In the genomic region with DNA sequence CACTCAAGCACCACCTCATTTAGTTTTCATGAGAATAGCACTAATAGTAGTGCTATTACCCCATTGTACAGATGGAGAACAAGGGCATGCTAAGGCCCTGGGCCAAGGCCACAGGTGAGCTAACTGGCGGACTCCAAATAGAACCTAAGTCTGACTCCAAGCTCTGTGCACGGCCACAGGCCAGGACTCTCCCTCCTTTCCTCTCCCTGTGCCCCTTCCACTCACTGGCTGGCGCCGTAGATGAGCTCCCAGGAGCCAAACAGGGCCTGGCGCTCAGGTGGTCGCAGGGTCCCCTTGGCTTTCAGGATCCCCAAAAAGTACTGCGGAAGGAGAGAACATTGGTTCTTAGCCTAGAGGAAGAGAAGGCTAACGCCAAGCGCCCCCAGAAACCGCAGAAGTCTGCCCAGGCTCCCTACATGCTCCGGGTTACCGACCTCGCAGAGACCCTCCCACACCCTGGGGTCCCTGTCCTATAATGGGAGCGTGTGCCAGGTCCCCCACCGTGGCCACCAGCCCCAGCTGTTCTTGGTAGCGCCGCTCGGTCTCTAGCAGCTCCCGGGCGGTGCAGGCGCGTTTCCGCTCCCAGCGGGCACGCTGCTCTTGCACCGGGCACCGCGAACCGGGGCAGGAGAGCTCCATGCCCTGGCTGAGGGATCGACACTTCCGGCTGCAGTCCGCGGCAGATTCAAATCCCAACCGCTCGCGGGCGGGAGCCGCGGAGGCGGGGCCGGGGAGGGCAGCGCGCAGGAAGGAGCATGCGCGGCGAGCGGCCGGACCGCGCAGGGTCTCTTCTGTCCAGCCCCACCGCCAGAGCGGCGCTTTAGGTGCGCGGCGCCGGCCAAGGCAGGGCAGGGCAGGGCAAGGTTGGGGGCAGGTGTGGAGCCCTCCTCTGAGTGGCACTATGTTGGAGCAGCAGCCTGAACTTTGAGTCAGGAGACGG, we compare ENCODE assay signal across 1 cellular context.
TF ChIP-seq lines count a peak whose summit lies in the region.

ARHGEF39 (minus strand) TSS at position 665 of the 940 bp plus-strand sequence; CDS start at position 639, 26 bp downstream.

TF ChIP-seq in SK-N-SH, 30 proteins besides CTCF, POLR2A, EP300 and RAD21 (continued from another document):
- TF ChIP-seq USF2 (IDR thresholded peaks at IDR 0.05; ENCODE audit: borderline replicate concordance, low read depth, low read length) = no peak
- TF ChIP-seq SIN3A (IDR thresholded peaks at IDR 0.05; ENCODE audit: borderline replicate concordance, low read depth, low read length) = peak; percentile 78; the same call in 1 of the 2 replicates
- TF ChIP-seq POLR2AphosphoS5 (IDR thresholded peaks at IDR 0.05; ENCODE audit: low read depth, low read length) = peak; percentile 73
- TF ChIP-seq TCF12 (IDR thresholded peaks at IDR 0.05) = no peak
- TF ChIP-seq GABPA (IDR thresholded peaks at IDR 0.05; ENCODE audit: low read depth) = peak; percentile 73
- TF ChIP-seq ELF1 (IDR thresholded peaks at IDR 0.05) = peak; percentile 81
- TF ChIP-seq RCOR1 (IDR thresholded peaks at IDR 0.05; ENCODE audit: low read length) = no peak
- TF ChIP-seq, protein P1, sequence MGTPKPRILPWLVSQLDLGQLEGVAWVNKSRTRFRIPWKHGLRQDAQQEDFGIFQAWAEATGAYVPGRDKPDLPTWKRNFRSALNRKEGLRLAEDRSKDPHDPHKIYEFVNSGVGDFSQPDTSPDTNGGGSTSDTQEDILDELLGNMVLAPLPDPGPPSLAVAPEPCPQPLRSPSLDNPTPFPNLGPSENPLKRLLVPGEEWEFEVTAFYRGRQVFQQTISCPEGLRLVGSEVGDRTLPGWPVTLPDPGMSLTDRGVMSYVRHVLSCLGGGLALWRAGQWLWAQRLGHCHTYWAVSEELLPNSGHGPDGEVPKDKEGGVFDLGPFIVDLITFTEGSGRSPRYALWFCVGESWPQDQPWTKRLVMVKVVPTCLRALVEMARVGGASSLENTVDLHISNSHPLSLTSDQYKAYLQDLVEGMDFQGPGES (IDR thresholded peaks at IDR 0.05; ENCODE audit: low read depth, low read length) = no peak
- TF ChIP-seq MEF2A (IDR thresholded peaks at IDR 0.05; ENCODE audit: borderline replicate concordance, low read depth) = no peak
- TF ChIP-seq, protein P2, sequence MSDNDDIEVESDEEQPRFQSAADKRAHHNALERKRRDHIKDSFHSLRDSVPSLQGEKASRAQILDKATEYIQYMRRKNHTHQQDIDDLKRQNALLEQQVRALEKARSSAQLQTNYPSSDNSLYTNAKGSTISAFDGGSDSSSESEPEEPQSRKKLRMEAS (IDR thresholded peaks at IDR 0.05; ENCODE audit: low read depth) = peak; percentile 96
- TF ChIP-seq, protein P3, sequence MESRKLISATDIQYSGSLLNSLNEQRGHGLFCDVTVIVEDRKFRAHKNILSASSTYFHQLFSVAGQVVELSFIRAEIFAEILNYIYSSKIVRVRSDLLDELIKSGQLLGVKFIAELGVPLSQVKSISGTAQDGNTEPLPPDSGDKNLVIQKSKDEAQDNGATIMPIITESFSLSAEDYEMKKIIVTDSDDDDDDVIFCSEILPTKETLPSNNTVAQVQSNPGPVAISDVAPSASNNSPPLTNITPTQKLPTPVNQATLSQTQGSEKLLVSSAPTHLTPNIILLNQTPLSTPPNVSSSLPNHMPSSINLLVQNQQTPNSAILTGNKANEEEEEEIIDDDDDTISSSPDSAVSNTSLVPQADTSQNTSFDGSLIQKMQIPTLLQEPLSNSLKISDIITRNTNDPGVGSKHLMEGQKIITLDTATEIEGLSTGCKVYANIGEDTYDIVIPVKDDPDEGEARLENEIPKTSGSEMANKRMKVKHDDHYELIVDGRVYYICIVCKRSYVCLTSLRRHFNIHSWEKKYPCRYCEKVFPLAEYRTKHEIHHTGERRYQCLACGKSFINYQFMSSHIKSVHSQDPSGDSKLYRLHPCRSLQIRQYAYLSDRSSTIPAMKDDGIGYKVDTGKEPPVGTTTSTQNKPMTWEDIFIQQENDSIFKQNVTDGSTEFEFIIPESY (IDR thresholded peaks at IDR 0.05; ENCODE audit: borderline replicate concordance, low read depth) = no peak
- no peak for TF ChIP-seq USF1 (IDR thresholded peaks at IDR 0.05; ENCODE audit: borderline replicate concordance, low read depth)
- TF ChIP-seq TEAD4 (IDR thresholded peaks at IDR 0.05; ENCODE audit: borderline replicate concordance, insufficient read depth) = 0 out of 2 replicates have a peak, but pooled peaks have one; percentile 37
- peak; percentile 50; the same call in 1 of the 2 replicates for TF ChIP-seq TAF1 (IDR thresholded peaks at IDR 0.05; ENCODE audit: borderline replicate concordance, low read depth, low read length)
- TF ChIP-seq, protein P4, sequence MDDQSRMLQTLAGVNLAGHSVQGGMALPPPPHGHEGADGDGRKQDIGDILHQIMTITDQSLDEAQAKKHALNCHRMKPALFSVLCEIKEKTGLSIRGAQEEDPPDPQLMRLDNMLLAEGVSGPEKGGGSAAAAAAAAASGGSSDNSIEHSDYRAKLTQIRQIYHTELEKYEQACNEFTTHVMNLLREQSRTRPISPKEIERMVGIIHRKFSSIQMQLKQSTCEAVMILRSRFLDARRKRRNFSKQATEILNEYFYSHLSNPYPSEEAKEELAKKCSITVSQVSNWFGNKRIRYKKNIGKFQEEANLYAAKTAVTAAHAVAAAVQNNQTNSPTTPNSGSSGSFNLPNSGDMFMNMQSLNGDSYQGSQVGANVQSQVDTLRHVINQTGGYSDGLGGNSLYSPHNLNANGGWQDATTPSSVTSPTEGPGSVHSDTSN (IDR thresholded peaks at IDR 0.05) = no peak
- TF ChIP-seq EZH2phosphoT487 (IDR thresholded peaks at IDR 0.05; ENCODE audit: borderline replicate concordance, low read depth) = no peak
- peak; percentile 38 for TF ChIP-seq NFIC (IDR thresholded peaks at IDR 0.05; ENCODE audit: borderline replicate concordance)
- TF ChIP-seq CHD2 (IDR thresholded peaks at IDR 0.05; ENCODE audit: low read length, partially characterized antibody) = peak; percentile 8
- TF ChIP-seq FOSL2 (IDR thresholded peaks at IDR 0.05; ENCODE audit: borderline replicate concordance, low read depth) = no peak
